In the genomic region with DNA sequence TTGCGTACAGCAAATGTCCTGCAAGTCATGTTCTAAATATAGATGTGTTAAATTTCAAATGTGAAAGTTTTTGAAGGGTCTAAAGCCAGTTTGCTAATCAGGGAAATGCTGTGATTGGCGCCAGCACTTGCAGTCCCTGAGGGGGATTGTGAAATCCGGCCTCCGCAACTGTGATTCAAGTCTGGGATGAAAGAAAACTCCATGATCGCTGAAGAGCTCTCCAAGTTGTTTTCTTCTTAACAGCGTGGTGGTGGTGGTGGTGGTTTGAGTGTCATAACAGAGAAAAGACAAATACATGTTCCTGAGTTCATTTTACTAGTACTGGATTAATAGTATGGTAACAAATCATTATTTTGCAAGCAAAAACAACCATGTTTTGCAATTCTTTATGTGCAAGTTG, we compare ENCODE assay signal across 10 cellular contexts. TPM values are rescaled to one million over a fixed set of nuclear protein-coding genes. Genes with fewer than 3 reads are reported as not detected.
DNase-seq lines count a peak whose midpoint lies in the region; ATAC-seq and TF ChIP-seq lines count a peak whose summit lies in the region.
"Had no signal": no experiment of that assay in that cellular context is flagged by ENCODE, and none has a peak within 500 bp of the region (broad histone marks: within the 10 kb centered on the region; RNA-seq: fewer than 3 reads in every experiment).

No MANE protein-coding gene starts in this region.

- ATAC-seq in sciatic nerve (peak; percentile 93), GM19467 (IDR thresholded peaks at IDR 0.05; ENCODE audit: unreplicated experiment) (no peak)
- ATAC-seq in stimulated activated naive B cell treated with anti-CD40 and anti-IgM and Interleukin-4, amounts not matched to agents 10 μg/mL and 1 μg/mL and 100 μg/mL, for 72 hours (replicated peaks) = no peak

- H3K4me1 Mint-ChIP-seq in stimulated activated naive B cell treated with anti-CD40 and anti-IgM and Interleukin-4, amounts not matched to agents 10 μg/mL and 1 μg/mL and 100 μg/mL, for 72 hours = no peaks in the 10 kb centered on the region
- H3K4me1 Mint-ChIP-seq: memory B cell had no signal

- H3K36me3 ChIP-seq in ascending aorta (no peaks in the 10 kb centered on the region), cardiac muscle cell (no peaks in the 10 kb centered on the region)

- H3K27ac Mint-ChIP-seq in stimulated activated naive B cell treated with anti-CD40 and anti-IgM and Interleukin-4, amounts not matched to agents 10 μg/mL and 1 μg/mL and 100 μg/mL, for 72 hours = no peak overlapping the region
- H3K27ac Mint-ChIP-seq: memory B cell had no signal

- peaks cover 3 to 4% of the 10 kb centered on the region in 2 donors for H3K9me3 Mint-ChIP-seq in stimulated activated naive B cell treated with anti-CD40 and anti-IgM and Interleukin-4, amounts not matched to agents 10 μg/mL and 1 μg/mL and 100 μg/mL, for 72 hours

- peak; percentile 6 for DNase-seq in ELF-1 (ENCODE audit: low read depth, low spot score)
- DNase-seq in ascending aorta (ENCODE audit: low spot score in 2 of 2) = peak; percentile 15 to 87
- DNase-seq in cardiac muscle cell (ENCODE audit: low read depth in 1 of 2, low spot score in 1 of 2) = peak; percentile 73 to 93
- DNase-seq in sciatic nerve (ENCODE audit: low spot score) = peak; percentile 83
- no peak for DNase-seq in stimulated activated naive B cell treated with anti-CD40 and anti-IgM and Interleukin-4, amounts not matched to agents 10 μg/mL and 1 μg/mL and 100 μg/mL, for 72 hours
- DNase-seq in GM13977 (ENCODE audit: low spot score) = no peak
- no peak for DNase-seq in NK-92 treated with Interleukin-12 subunit alpha and Interleukin-12 subunit beta, amount 100 ng/mL, for 24 hours (lab: John Stamatoyannopoulos, UW)
- DNase-seq: cerebellar nuclear complex had no signal

- no peaks in the 10 kb centered on the region for H3K36me3 Mint-ChIP-seq in stimulated activated naive B cell treated with anti-CD40 and anti-IgM and Interleukin-4, amounts not matched to agents 10 μg/mL and 1 μg/mL and 100 μg/mL, for 72 hours
- H3K36me3 Mint-ChIP-seq: memory B cell had no signal

- no peak overlapping the region for H3K4me3 Mint-ChIP-seq in stimulated activated naive B cell treated with anti-CD40 and anti-IgM and Interleukin-4, amounts not matched to agents 10 μg/mL and 1 μg/mL and 100 μg/mL, for 72 hours
- H3K4me3 Mint-ChIP-seq: memory B cell had no signal

- TF ChIP-seq CTCF in ascending aorta (IDR thresholded peaks at IDR 0.05) = no peak
- no peak for TF ChIP-seq CTCF in cardiac muscle cell (IDR thresholded peaks at IDR 0.05; ENCODE audit: low read depth, low read length)
- no peak for TF ChIP-seq CTCF in GM13977 (IDR thresholded peaks at IDR 0.05; ENCODE audit: extremely low read depth, insufficient read depth, missing control alignments)

- H3K27me3 Mint-ChIP-seq in stimulated activated naive B cell treated with anti-CD40 and anti-IgM and Interleukin-4, amounts not matched to agents 10 μg/mL and 1 μg/mL and 100 μg/mL, for 72 hours = no peaks in the 10 kb centered on the region

- peak overlapping the region in 1 of 2 donors; percentile 32 for H3K4me3 ChIP-seq in ascending aorta
- no peak overlapping the region for H3K4me3 ChIP-seq in cardiac muscle cell

- in situ Hi-C loops in GM13977 (cut with MboI; ENCODE audit: low pct_unique_long_range_greater_than_20kb, low sequenced_read_pairs, unreplicated experiment) = no loop called here

- intact Hi-C loops in ascending aorta (cut with DNase I) (loop anchor here (1.0 to 5.0 kb wide), 2 partner anchors 100 to 156 kb away; no protein-coding TSS in a partner anchor), sciatic nerve (cut with DNase I) (loop anchor here (10.0 kb wide), 1 partner anchor 96 kb away; no protein-coding TSS in a partner anchor)

- H3K27ac ChIP-seq in ascending aorta (peak overlapping the region; percentile 0 to 56), cardiac muscle cell (peak overlapping the region; percentile 89)

- H3K4me1 ChIP-seq in ascending aorta (peaks cover 7 to 27% of the 10 kb centered on the region in 2 donors), cardiac muscle cell (ENCODE audit: low read depth) (peaks cover 49% of the 10 kb centered on the region)

- H3K27me3 ChIP-seq in ascending aorta = no peaks in the 10 kb centered on the region
- H3K27me3 ChIP-seq in cardiac muscle cell = no peaks in the 10 kb centered on the region

- H3K9me3 ChIP-seq in ascending aorta (no peaks in the 10 kb centered on the region), cardiac muscle cell (ENCODE audit: low read depth) (no peaks in the 10 kb centered on the region)

RNA-seq across cellular contexts. Expression of gene MITF, which starts 51.8 kb away (rescaled TPM):
- total RNA-seq in ascending aorta = 27.4 TPM
- total RNA-seq in cardiac muscle cell = 57.3 and 99.9 TPM in 2 replicates
- polyA plus RNA-seq in cardiac muscle cell = 73.2 and 102 TPM in 2 replicates
- total RNA-seq in sciatic nerve = 26.5 TPM

Comparison
In these comparisons a context has a peak if more than half of its experiments do, and no peak if none do; other contexts are left out.
1. DNase-seq: peak in ELF-1 (single experiment), ascending aorta (2 of 2), cardiac muscle cell (2 of 2) and sciatic nerve (single experiment); none in stimulated activated naive B cell treated with anti-CD40 and anti-IgM and Interleukin-4, amounts not matched to agents 10 μg/mL and 1 μg/mL and 100 μg/mL, for 72 hours (single experiment), GM13977 (single experiment) and NK-92 treated with Interleukin-12 subunit alpha and Interleukin-12 subunit beta, amount 100 ng/mL, for 24 hours (single experiment).